1 cellular context compared by ENCODE assay signal in genomic region chr20:62366370-62367135, GRCh38.
TF ChIP-seq lines count a peak whose summit lies in the region.

No MANE protein-coding gene starts in this region.

TF ChIP-seq in A549, 52 proteins besides CTCF, POLR2A, EP300 and RAD21 (continued from another document):
- no peak for TF ChIP-seq MAZ (IDR thresholded peaks at IDR 0.05; ENCODE audit: borderline replicate concordance, low read depth, low read length)
- no peak for TF ChIP-seq MYC (IDR thresholded peaks at IDR 0.05; ENCODE audit: borderline replicate concordance, low read length)
- TF ChIP-seq CHD2 (IDR thresholded peaks at IDR 0.05; ENCODE audit: low read length, partially characterized antibody): no peak
- no peak for TF ChIP-seq RCOR1 (IDR thresholded peaks at IDR 0.05; ENCODE audit: low read depth, low read length)
- no peak for TF ChIP-seq FOXS1 (CRISPR knock-in tag; IDR thresholded peaks at IDR 0.05)
- TF ChIP-seq HOXB13 (CRISPR knock-in tag; IDR thresholded peaks at IDR 0.05; ENCODE audit: low read depth): no peak
- no peak for TF ChIP-seq CBX8 (IDR thresholded peaks at IDR 0.05)
- TF ChIP-seq REST (IDR thresholded peaks at IDR 0.05): no peak
- no peak for TF ChIP-seq TP53 (CRISPR knock-in tag; IDR thresholded peaks at IDR 0.05)
- no peak for TF ChIP-seq RFX5 (IDR thresholded peaks at IDR 0.05)
- TF ChIP-seq BHLHE40 (IDR thresholded peaks at IDR 0.05; ENCODE audit: low read depth, low read length): no peak
- peak; percentile 65; the same call in 1 of the 2 replicates for TF ChIP-seq RNF2 (IDR thresholded peaks at IDR 0.05; ENCODE audit: borderline replicate concordance, low read depth)
- no peak for TF ChIP-seq USF2 (IDR thresholded peaks at IDR 0.05)
- 0 out of 2 replicates have a peak, but pooled peaks have one; percentile 14 for TF ChIP-seq PHF8 (IDR thresholded peaks at IDR 0.05; ENCODE audit: borderline replicate concordance, low read depth)
- TF ChIP-seq RARB (CRISPR knock-in tag; IDR thresholded peaks at IDR 0.05): no peak
- no peak for TF ChIP-seq ZFP36 (IDR thresholded peaks at IDR 0.05; ENCODE audit: borderline replicate concordance, partially characterized antibody)
- no peak; the same call in 2 of the 3 replicates for TF ChIP-seq BCL3 (IDR thresholded peaks at IDR 0.05)
- TF ChIP-seq GATA3 (IDR thresholded peaks at IDR 0.05; ENCODE audit: borderline replicate concordance): peak; percentile 14; the same call in 1 of the 2 replicates
- no peak for TF ChIP-seq ZC3H11A (IDR thresholded peaks at IDR 0.05)
- TF ChIP-seq NR3C1 (IDR thresholded peaks at IDR 0.05): no peak
- no peak for TF ChIP-seq PBX3 (IDR thresholded peaks at IDR 0.05)
- TF ChIP-seq EHMT2 (IDR thresholded peaks at IDR 0.05; ENCODE audit: low read depth): no peak
- TF ChIP-seq ZNF302 (CRISPR knock-in tag; IDR thresholded peaks at IDR 0.05): no peak
